Comparison of ENCODE assay signal across 25 cellular contexts in genomic region chr4:8595237-8596087, GRCh38. TPM values are rescaled to one million over a fixed set of nuclear protein-coding genes. Genes with fewer than 3 reads are reported as not detected.
A peak's percentile ranks its signal among the peaks of the same experiment; 100 is the strongest.
DNase-seq lines count a peak whose midpoint lies in the region; ATAC-seq, FAIRE-seq and TF ChIP-seq lines count a peak whose summit lies in the region.
"Had no signal": no experiment of that assay in that cellular context is flagged by ENCODE, and none has a peak within 500 bp of the region (broad histone marks: within the 10 kb centered on the region; RNA-seq: fewer than 3 reads in every experiment).

No MANE protein-coding gene starts in this region.

- CTCF ChIA-PET in K562 (lab: Yijun Ruan, JAX; ENCODE audit: low intra/inter-chr PET ratio): interaction anchor here (0.7 to 4.4 kb wide), 3 partner anchors 122 to 193 kb away, joined by 3 to 64 read pairs (median 4); no protein-coding TSS in a partner anchor

- DNase-seq in MG63: peak; percentile 26
- DNase-seq in K562 (ENCODE audit: extremely low read depth in 1 of 4, low spot score in 3 of 4): no peak
- DNase-seq in myocyte (ENCODE audit: low read depth): peak; percentile 50
- DNase-seq in HK-2 (ENCODE audit: unreplicated experiment): no peak
- DNase-seq in nucleus accumbens (lab: John Stamatoyannopoulos, UW): no peak
- DNase-seq in NCI-H1417 treated with DMSO at 0.1 percent for 48 hours (lab: John Stamatoyannopoulos, UW): no peak
- DNase-seq: activated CD4-positive, alpha-beta T cell treated with anti-CD3 and anti-CD28 coated beads, Interleukin-2, amount 10 ng/mL, durations not matched to agents 24 days and 14 days; activated naive CD4-positive, alpha-beta T cell treated with anti-CD3 and anti-CD28 coated beads, Interleukin-2, amount 10 ng/mL, durations not matched to agents 7 days and 5 days; amniotic stem cell; dermis blood vessel endothelial cell; IMR-90; MM.1S; NCI-H1417; NCI-H526 treated with DMSO at 0.1 percent for 48 hours; stimulated activated CD4-positive, alpha-beta T cell treated with anti-CD3 and anti-CD28 coated beads, Interleukin-2, amount 100 ng/mL, for 24 hours; T-helper 9 cell; WERI-Rb-1 had no signal

- no peak overlapping the region for H2AFZ ChIP-seq in K562 (ENCODE audit: low read depth, low read length)

- peak overlapping the region in 7 of 11 experiments; percentile 31 to 66 (median 45); a peak in 13 of 22 replicates for H3K4me2 ChIP-seq in BLaER1 treated with 17β-estradiol and CSF1 and Interleukin-3, amounts not matched to agents 10 nM and 100 nM
- H3K4me2 ChIP-seq in K562 (ENCODE audit: insufficient read depth, low read length): no peak overlapping the region
- H3K4me2 ChIP-seq: smooth muscle cell had no signal

- peaks cover 40 to 50% (median 41%) of the 10 kb centered on the region in 11 experiments for H3K27me3 ChIP-seq in BLaER1 treated with 17β-estradiol and CSF1 and Interleukin-3, amounts not matched to agents 10 nM and 100 nM
- H3K27me3 ChIP-seq in MG63: no peaks in the 10 kb centered on the region
- peaks cover 7 to 20% of the 10 kb centered on the region in 2 experiments; a peak in 3 of 5 replicates for H3K27me3 ChIP-seq in K562 (ENCODE audit: control insufficient read depth in 2 of 2, insufficient read depth in 2 of 2, low read length in 2 of 2)

- no peak overlapping the region for H3K4me3 ChIP-seq in BLaER1 treated with 17β-estradiol and CSF1 and Interleukin-3, amounts not matched to agents 10 nM and 100 nM
- H3K4me3 ChIP-seq in MG63 (no peak overlapping the region), K562 (no peak overlapping the region)
- H3K4me3 ChIP-seq: lung, smooth muscle cell had no signal

- H3K27ac ChIP-seq in BLaER1 treated with 17β-estradiol and CSF1 and Interleukin-3, amounts not matched to agents 10 nM and 100 nM: no peak overlapping the region
- H3K27ac ChIP-seq in K562 (ENCODE audit: extremely low read depth, low read depth, low read length): no peak overlapping the region
- H3K27ac ChIP-seq: WERI-Rb-1 had no signal

- H3K9ac ChIP-seq in BLaER1 treated with 17β-estradiol and CSF1 and Interleukin-3, amounts not matched to agents 10 nM and 100 nM: no peak overlapping the region
- no peak overlapping the region for H3K9ac ChIP-seq in K562 (ENCODE audit: insufficient read depth in 1 of 2, low read depth in 2 of 2, low read length in 2 of 2)

- TF ChIP-seq RAD21 in K562 (CRISPR knock-in tag; conservative IDR thresholded peaks at IDR 0.05 in 1 of 2, IDR thresholded peaks at IDR 0.05 in 1 of 2): no peak

- BruUV-seq in K562 (replicated peaks; lab: Mats Ljungman, UMichigan): no TSS peak

- no peaks in the 10 kb centered on the region for H3K9me3 ChIP-seq in BLaER1 treated with 17β-estradiol and CSF1 and Interleukin-3, amounts not matched to agents 10 nM and 100 nM (replicated peaks in 1 of 11)
- H3K9me3 ChIP-seq in MG63 (no peaks in the 10 kb centered on the region), K562 (replicated peaks; ENCODE audit: control insufficient read depth, insufficient read depth, low read depth, low read length) (no peaks in the 10 kb centered on the region)

- peaks cover 0 to 48% (median 32%) of the 10 kb centered on the region in 11 experiments; a peak in 16 of 22 replicates for H4K20me1 ChIP-seq in BLaER1 treated with 17β-estradiol and CSF1 and Interleukin-3, amounts not matched to agents 10 nM and 100 nM
- peaks cover 10% of the 10 kb centered on the region for H4K20me1 ChIP-seq in K562 (replicated peaks; ENCODE audit: control insufficient read depth, insufficient read depth, low read length)

- TF ChIP-seq EP300 in K562 (IDR thresholded peaks at IDR 0.05; ENCODE audit: low read length): no peak

- 25% methylated on average over 15 of the region's 16 CpGs for WGBS in K562 (ENCODE audit: insufficient coverage, low coverage, missing lambda C conversion rate)

- in situ Hi-C loops in K562 (cut with MboI): loop anchor here (5.0 kb wide), 1 partner anchor 133 kb away; no protein-coding TSS in a partner anchor

- peaks cover 33 to 80% (median 50%) of the 10 kb centered on the region in 10 experiments for H3K4me1 ChIP-seq in BLaER1 treated with 17β-estradiol and CSF1 and Interleukin-3, amounts not matched to agents 10 nM and 100 nM
- peaks cover 13 to 41% of the 10 kb centered on the region in 2 experiments; a peak in 4 of 5 replicates for H3K4me1 ChIP-seq in K562 (replicated peaks in 1 of 2; ENCODE audit: control insufficient read depth in 2 of 2, insufficient read depth in 2 of 2, low read length in 2 of 2)

- ATAC-seq in K562: no peak

- H3K79me2 ChIP-seq in K562 (ENCODE audit: control insufficient read depth, insufficient read depth, low read length): no peaks in the 10 kb centered on the region; the same call in 2 of the 3 replicates

- POLR2A ChIA-PET in K562 (lab: Yijun Ruan, JAX): no interaction called here

- no peaks in the 10 kb centered on the region for H3K9me1 ChIP-seq in K562 (ENCODE audit: control insufficient read depth, insufficient read depth, low read length)

- intact Hi-C loops in K562 (cut with micrococcal nuclease): no loop called here

- no peak for FAIRE-seq in K562 (lab: Jason Lieb, UNC)
- FAIRE-seq: D721Med, endometrium, GM19239, kidney, urothelium cell line had no signal

- H3K36me3 ChIP-seq in BLaER1 treated with 17β-estradiol and CSF1 and Interleukin-3, amounts not matched to agents 10 nM and 100 nM: no peaks in the 10 kb centered on the region
- H3K36me3 ChIP-seq in MG63 (no peaks in the 10 kb centered on the region), K562 (ENCODE audit: control insufficient read depth, insufficient read depth, low read length) (no peaks in the 10 kb centered on the region)
- H3K36me3 ChIP-seq: WERI-Rb-1 had no signal

- TF ChIP-seq POLR2A in K562 (conservative IDR thresholded peaks at IDR 0.05): no peak

- no peak for TF ChIP-seq CTCF in K562 (IDR thresholded peaks at IDR 0.05 in 2 of 3, conservative IDR thresholded peaks at IDR 0.05 in 1 of 3; ENCODE audit: insufficient read depth in 2 of 3, low read depth in 1 of 3, low read length in 3 of 3)

RNA-seq across cellular contexts. Expression of gene CPZ, which starts 2.9 kb away (rescaled TPM):
- total RNA-seq in MG63 (2014; rRNA removed; shearing (Covaris generic); ENCODE audit: low replicate concordance): 1.1 TPM in 1 of 2 replicates, not detected in the other
- total RNA-seq in K562 (2011; cell fraction: chromatin; rRNA removed; ENCODE audit: low replicate concordance): 19.3 and 33.1 TPM in 2 replicates
- total RNA-seq in K562 (2011; cell fraction: nucleolus; rRNA removed): 12.5 and 16.5 TPM in 2 replicates
- 15.9 and 26.4 TPM in 2 replicates for total RNA-seq in K562 (2011; cell fraction: nucleoplasm; rRNA removed)
- total RNA-seq in K562 (2014; rRNA removed) (0.41 and 1.1 TPM in 2 replicates), K562 (2014; rRNA removed; fragmentation: Illumina TruSeq; extraction: Trizol) (0.58 and 0.67 TPM in 2 replicates), K562 (2015; rRNA removed; fragmentation: Illumina TruSeq; extraction: Trizol) (2.1 and 2.2 TPM in 2 replicates), K562 (2021) (1.5 and 1.6 TPM in 2 replicates), myocyte (22.5 and 31.3 TPM in 2 replicates)
- polyA plus RNA-seq in K562 (2011; rRNA removed) (0.60 and 2.0 TPM in 2 replicates), K562 (2014; fragmentation: Illumina TruSeq; extraction: Trizol) (0.68 and 1.4 TPM in 2 replicates), K562 (2014; fragmentation: Nextera tagmentation; extraction: Ambion mirVana) (under 1 TPM in 1 of 2 experiments, not detected in 1; 0.06 TPM), K562 (2014; rRNA removed) (1.1 TPM in 2 replicates)
- polyA plus RNA-seq in K562 (2011; cell fraction: cytosol; rRNA removed): 0.38 and 4.3 TPM in 2 replicates
- polyA plus RNA-seq in K562 (2011; cell fraction: nucleus; rRNA removed): 1.7 and 13.8 TPM in 2 replicates
- polyA plus RNA-seq in K562 (2012): 4.3 and 41.5 TPM in 2 replicates
- polyA minus RNA-seq in K562 (2011; rRNA and poly(A)+ RNA removed): 1.4 TPM in 1 of 2 replicates, not detected in the other
- 0.86 TPM in 1 of 2 replicates, not detected in the other for polyA minus RNA-seq in K562 (2011; cell fraction: cytosol; rRNA and poly(A)+ RNA removed)
- 1.4 and 2.6 TPM in 2 replicates for polyA minus RNA-seq in K562 (2011; cell fraction: nucleus; rRNA and poly(A)+ RNA removed)
- polyA plus RNA-seq in myocyte (2012): 30.6 TPM
- total RNA-seq: activated CD4-positive, alpha-beta T cell treated with anti-CD3 and anti-CD28 coated beads, Interleukin-2, amount 10 ng/mL, durations not matched to agents 24 days and 14 days; dermis blood vessel endothelial cell had no signal

RNA-seq across cellular contexts. Expression of gene GPR78, which starts 15.3 kb away (rescaled TPM):
- 0.33 TPM in 1 of 2 replicates, not detected in the other for total RNA-seq in MG63 (2014; rRNA removed; shearing (Covaris generic); ENCODE audit: low replicate concordance)
- total RNA-seq in K562 (2011; cell fraction: chromatin; rRNA removed; ENCODE audit: low replicate concordance): 4.4 and 8.6 TPM in 2 replicates
- total RNA-seq in K562 (2011; cell fraction: nucleolus; rRNA removed): 2.4 and 3.2 TPM in 2 replicates
- total RNA-seq in K562 (2011; cell fraction: nucleoplasm; rRNA removed): 3.6 and 4.8 TPM in 2 replicates
- 0.04 TPM in 1 of 2 replicates, not detected in the other for total RNA-seq in K562 (2014; rRNA removed)
- total RNA-seq in K562 (2014; rRNA removed; fragmentation: Illumina TruSeq; extraction: Trizol): not detected in 2 replicates
- 0.07 TPM in 1 of 2 replicates, not detected in the other for total RNA-seq in K562 (2015; rRNA removed; fragmentation: Illumina TruSeq; extraction: Trizol)
- total RNA-seq in K562 (2021): 0.09 and 0.16 TPM in 2 replicates
- polyA plus RNA-seq in K562 (2011; rRNA removed): 0.13 TPM in 1 of 2 replicates, not detected in the other
- 0.07 TPM in 1 of 2 replicates, not detected in the other for polyA plus RNA-seq in K562 (2011; cell fraction: cytosol; rRNA removed)
- 0.20 and 1.3 TPM in 2 replicates for polyA plus RNA-seq in K562 (2011; cell fraction: nucleus; rRNA removed)
- polyA plus RNA-seq in K562 (2012): 0.08 and 0.39 TPM in 2 replicates
- polyA plus RNA-seq in K562 (2014; fragmentation: Illumina TruSeq; extraction: Trizol): 0.06 TPM in 1 of 2 replicates, not detected in the other
- polyA plus RNA-seq in K562 (2014; fragmentation: Nextera tagmentation; extraction: Ambion mirVana): not detected
- 0.04 and 0.08 TPM in 2 replicates for polyA plus RNA-seq in K562 (2014; rRNA removed)
- 0.21 TPM in 1 of 2 replicates, not detected in the other for polyA minus RNA-seq in K562 (2011; rRNA and poly(A)+ RNA removed)
- polyA minus RNA-seq in K562 (2011; cell fraction: cytosol; rRNA and poly(A)+ RNA removed): not detected in 2 replicates
- 0.11 and 0.67 TPM in 2 replicates for polyA minus RNA-seq in K562 (2011; cell fraction: nucleus; rRNA and poly(A)+ RNA removed)
- 0.36 and 0.51 TPM in 2 replicates for total RNA-seq in myocyte
- 0.63 TPM for polyA plus RNA-seq in myocyte (2012)
- total RNA-seq: activated CD4-positive, alpha-beta T cell treated with anti-CD3 and anti-CD28 coated beads, Interleukin-2, amount 10 ng/mL, durations not matched to agents 24 days and 14 days; dermis blood vessel endothelial cell; kidney; smooth muscle cell had no signal

Comparison
In these comparisons a context has a peak if more than half of its experiments do, and no peak if none do; other contexts are left out.
1. DNase-seq: peak in MG63 (single experiment) and myocyte (single experiment); none in K562 (0 of 4), HK-2 (single experiment), nucleus accumbens (0 of 56) and NCI-H1417 treated with DMSO at 0.1 percent for 48 hours (single experiment).